ENCODE assay signal across 1 cellular context in the genomic region with DNA sequence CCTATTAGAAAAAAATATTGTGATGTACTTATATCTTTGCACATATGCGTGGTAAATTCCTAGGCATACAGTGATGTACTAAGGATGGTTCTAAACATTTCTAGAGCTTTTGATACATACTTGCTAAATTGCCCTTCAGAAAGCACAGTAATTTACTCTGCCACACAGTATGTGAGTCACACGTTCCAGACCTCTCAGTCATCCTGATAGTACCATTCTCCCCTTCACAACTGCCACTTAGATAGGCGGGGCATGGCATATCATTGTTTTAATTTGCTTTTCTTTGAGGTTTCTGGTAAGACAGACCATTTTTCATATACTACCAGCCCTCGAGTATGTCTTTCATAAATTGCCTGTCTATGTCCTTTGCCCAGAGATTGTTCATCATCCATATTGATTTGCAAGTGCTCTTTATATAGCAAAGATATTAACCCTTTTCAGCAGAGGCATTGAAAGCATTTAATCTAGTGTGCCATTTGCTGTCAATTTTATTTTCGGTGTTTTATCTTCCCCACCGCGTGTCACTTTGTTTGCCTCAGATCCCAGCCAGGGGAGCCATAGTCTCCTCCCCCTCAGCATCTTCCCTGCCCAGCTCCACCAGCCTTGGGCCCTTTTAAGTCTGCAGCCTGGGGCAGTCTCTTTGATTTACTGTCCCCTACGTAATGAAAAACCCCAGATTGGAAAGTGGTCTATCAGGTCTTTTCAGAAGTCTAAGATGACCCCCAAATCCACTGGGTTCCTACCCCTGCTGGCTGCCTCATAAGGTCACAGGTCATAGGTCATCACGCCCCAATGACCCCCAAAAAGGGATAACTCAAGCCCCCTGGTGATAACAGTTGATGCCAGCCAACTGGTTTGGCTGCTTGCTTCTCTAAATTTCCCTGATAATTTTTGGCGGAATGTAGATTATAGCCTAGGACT.
TF ChIP-seq lines count a peak whose summit lies in the region.

No MANE protein-coding gene starts in this region.

TF ChIP-seq in K562, 482 proteins besides CTCF, POLR2A, EP300 and RAD21 (continued from another document):
- TF ChIP-seq RBBP5 (IDR thresholded peaks at IDR 0.05; ENCODE audit: borderline replicate concordance, insufficient read depth, low read length, poor library complexity, severe bottlenecking) (no peak), TCF7L2 (IDR thresholded peaks at IDR 0.05; ENCODE audit: low read depth, low read length) (no peak), RFX1 (IDR thresholded peaks at IDR 0.05) (no peak), XRCC4 (IDR thresholded peaks at IDR 0.05; ENCODE audit: extremely low read depth, insufficient read depth, insufficient read length) (no peak), SIN3B (IDR thresholded peaks at IDR 0.05; ENCODE audit: low read depth) (no peak), NR2C1 (IDR thresholded peaks at IDR 0.05) (peak; percentile 65), NR2C1 (tag; IDR thresholded peaks at IDR 0.05) (peak; percentile 50; the same call in 1 of the 2 replicates), SNIP1 (IDR thresholded peaks at IDR 0.05; ENCODE audit: low read depth) (no peak), ZNF282 (CRISPR knock-in tag; IDR thresholded peaks at IDR 0.05) (no peak), ILF3 (IDR thresholded peaks at IDR 0.05; ENCODE audit: borderline replicate concordance) (no peak), FOSL1 (tag; conservative IDR thresholded peaks at IDR 0.05) (peak; percentile 43; the same call in 1 of the 2 replicates), GATAD2A (IDR thresholded peaks at IDR 0.05) (no peak), ZNF764 (CRISPR knock-in tag; IDR thresholded peaks at IDR 0.05; ENCODE audit: low read depth) (no peak)
- TF ChIP-seq, protein P1, sequence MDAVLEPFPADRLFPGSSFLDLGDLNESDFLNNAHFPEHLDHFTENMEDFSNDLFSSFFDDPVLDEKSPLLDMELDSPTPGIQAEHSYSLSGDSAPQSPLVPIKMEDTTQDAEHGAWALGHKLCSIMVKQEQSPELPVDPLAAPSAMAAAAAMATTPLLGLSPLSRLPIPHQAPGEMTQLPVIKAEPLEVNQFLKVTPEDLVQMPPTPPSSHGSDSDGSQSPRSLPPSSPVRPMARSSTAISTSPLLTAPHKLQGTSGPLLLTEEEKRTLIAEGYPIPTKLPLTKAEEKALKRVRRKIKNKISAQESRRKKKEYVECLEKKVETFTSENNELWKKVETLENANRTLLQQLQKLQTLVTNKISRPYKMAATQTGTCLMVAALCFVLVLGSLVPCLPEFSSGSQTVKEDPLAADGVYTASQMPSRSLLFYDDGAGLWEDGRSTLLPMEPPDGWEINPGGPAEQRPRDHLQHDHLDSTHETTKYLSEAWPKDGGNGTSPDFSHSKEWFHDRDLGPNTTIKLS (IDR thresholded peaks at IDR 0.05; ENCODE audit: borderline replicate concordance, low read depth) = no peak
- TF ChIP-seq, protein P2, sequence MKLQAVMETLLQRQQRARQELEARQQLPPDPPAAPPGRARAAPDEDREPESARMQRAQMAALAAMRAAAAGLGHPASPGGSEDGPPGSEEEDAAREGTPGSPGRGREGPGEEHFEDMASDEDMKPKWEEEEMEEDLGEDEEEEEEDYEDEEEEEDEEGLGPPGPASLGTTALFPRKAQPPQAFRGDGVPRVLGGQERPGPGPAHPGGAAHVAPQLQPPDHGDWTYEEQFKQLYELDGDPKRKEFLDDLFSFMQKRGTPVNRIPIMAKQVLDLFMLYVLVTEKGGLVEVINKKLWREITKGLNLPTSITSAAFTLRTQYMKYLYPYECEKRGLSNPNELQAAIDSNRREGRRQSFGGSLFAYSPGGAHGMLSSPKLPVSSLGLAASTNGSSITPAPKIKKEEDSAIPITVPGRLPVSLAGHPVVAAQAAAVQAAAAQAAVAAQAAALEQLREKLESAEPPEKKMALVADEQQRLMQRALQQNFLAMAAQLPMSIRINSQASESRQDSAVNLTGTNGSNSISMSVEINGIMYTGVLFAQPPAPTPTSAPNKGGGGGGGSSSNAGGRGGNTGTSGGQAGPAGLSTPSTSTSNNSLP (IDR thresholded peaks at IDR 0.05; ENCODE audit: borderline replicate concordance, low read depth, low read length) = no peak
- TF ChIP-seq, protein P3, sequence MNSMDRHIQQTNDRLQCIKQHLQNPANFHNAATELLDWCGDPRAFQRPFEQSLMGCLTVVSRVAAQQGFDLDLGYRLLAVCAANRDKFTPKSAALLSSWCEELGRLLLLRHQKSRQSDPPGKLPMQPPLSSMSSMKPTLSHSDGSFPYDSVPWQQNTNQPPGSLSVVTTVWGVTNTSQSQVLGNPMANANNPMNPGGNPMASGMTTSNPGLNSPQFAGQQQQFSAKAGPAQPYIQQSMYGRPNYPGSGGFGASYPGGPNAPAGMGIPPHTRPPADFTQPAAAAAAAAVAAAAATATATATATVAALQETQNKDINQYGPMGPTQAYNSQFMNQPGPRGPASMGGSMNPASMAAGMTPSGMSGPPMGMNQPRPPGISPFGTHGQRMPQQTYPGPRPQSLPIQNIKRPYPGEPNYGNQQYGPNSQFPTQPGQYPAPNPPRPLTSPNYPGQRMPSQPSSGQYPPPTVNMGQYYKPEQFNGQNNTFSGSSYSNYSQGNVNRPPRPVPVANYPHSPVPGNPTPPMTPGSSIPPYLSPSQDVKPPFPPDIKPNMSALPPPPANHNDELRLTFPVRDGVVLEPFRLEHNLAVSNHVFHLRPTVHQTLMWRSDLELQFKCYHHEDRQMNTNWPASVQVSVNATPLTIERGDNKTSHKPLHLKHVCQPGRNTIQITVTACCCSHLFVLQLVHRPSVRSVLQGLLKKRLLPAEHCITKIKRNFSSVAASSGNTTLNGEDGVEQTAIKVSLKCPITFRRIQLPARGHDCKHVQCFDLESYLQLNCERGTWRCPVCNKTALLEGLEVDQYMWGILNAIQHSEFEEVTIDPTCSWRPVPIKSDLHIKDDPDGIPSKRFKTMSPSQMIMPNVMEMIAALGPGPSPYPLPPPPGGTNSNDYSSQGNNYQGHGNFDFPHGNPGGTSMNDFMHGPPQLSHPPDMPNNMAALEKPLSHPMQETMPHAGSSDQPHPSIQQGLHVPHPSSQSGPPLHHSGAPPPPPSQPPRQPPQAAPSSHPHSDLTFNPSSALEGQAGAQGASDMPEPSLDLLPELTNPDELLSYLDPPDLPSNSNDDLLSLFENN (IDR thresholded peaks at IDR 0.05; ENCODE audit: low read depth in 2 of 2, low read length in 2 of 2) = no peak
